Comparison of ENCODE assay signal across 8 cellular contexts in genomic region chr14:35534130-35534883, GRCh38. TPM values are rescaled to one million over a fixed set of nuclear protein-coding genes. Genes with fewer than 3 reads are reported as not detected.
DNase-seq lines count a peak whose midpoint lies in the region; ATAC-seq and TF ChIP-seq lines count a peak whose summit lies in the region.

Gene INSM2, plus strand, starts transcription at chr14:35534164. Its CDS starts 89 bp downstream, at chr14:35534253.

- peak; percentile 13 for ATAC-seq in GM18517 (IDR thresholded peaks at IDR 0.05; ENCODE audit: unreplicated experiment)
- peak; percentile 25 for ATAC-seq in HG03354 (IDR thresholded peaks at IDR 0.05; ENCODE audit: poor library complexity, severe bottlenecking, unreplicated experiment)

- peak within 1 kb of the TSS; percentile 94 for H3K27ac ChIP-seq in WERI-Rb-1
- no peak within 1 kb of the TSS for H3K27ac ChIP-seq in esophagus squamous epithelium

- CTCF ChIA-PET in AG04449 (lab: Yijun Ruan, JAX), result interaction anchor here (1.1 to 1.6 kb wide), 2 partner anchors 153 to 284 kb away, joined by 4 read pairs; no protein-coding TSS in a partner anchor

- H3K4me3 ChIP-seq in AG04449 (ENCODE audit: low read depth, low read length) (peak within 1 kb of the TSS; percentile 65), WERI-Rb-1 (ENCODE audit: low read depth, low read length) (peak within 1 kb of the TSS; percentile 92), esophagus squamous epithelium (peak within 1 kb of the TSS; percentile 41 to 77 (median 56)), neuron (ENCODE audit: low read length) (peak within 1 kb of the TSS; percentile 56)

- intact Hi-C loops in esophagus squamous epithelium (cut with DNase I), result no loop called here

- peaks cover 52% of the 10 kb centered on the region for H3K36me3 ChIP-seq in WERI-Rb-1
- H3K36me3 ChIP-seq in esophagus squamous epithelium, result peaks cover 0 to 14% (median 0%) of the 10 kb centered on the region in 3 donors
- no peaks in the 10 kb centered on the region for H3K36me3 ChIP-seq in neuron (ENCODE audit: insufficient read depth, low read length)

- TF ChIP-seq CTCF in AG04449 (IDR thresholded peaks at IDR 0.05; ENCODE audit: insufficient read depth, low read length, missing control alignments) (no peak), WERI-Rb-1 (IDR thresholded peaks at IDR 0.05; ENCODE audit: low read depth, low read length) (peak; percentile 56), esophagus squamous epithelium (IDR thresholded peaks at IDR 0.05) (no peak)

- 0% methylated on average over 14 of the region's 85 CpGs; no CpG with 5 or more reads in 1 of the 2 donors for WGBS in esophagus squamous epithelium, 2 donors

- H3K9me3 ChIP-seq in WERI-Rb-1 (ENCODE audit: severe bottlenecking) (no peaks in the 10 kb centered on the region), esophagus squamous epithelium (no peaks in the 10 kb centered on the region), neuron (ENCODE audit: low read length) (no peaks in the 10 kb centered on the region)

- H3K4me1 ChIP-seq in esophagus squamous epithelium (peaks cover 26 to 33% (median 27%) of the 10 kb centered on the region in 3 donors), neuron (ENCODE audit: insufficient read depth, low read length) (peaks cover 11% of the 10 kb centered on the region)

- TF ChIP-seq POLR2A in esophagus squamous epithelium (IDR thresholded peaks at IDR 0.05), result no peak

- DNase-seq in AG04449 (ENCODE audit: low read depth, low spot score), result no peak
- no peak for DNase-seq in WERI-Rb-1
- no peak for DNase-seq in esophagus squamous epithelium (lab: John Stamatoyannopoulos, UW)
- no peak for DNase-seq in cerebellum (ENCODE audit: low spot score)
- no peak for DNase-seq in HT-29 (ENCODE audit: low spot score)

- POLR2A ChIA-PET in AG04449 (lab: Yijun Ruan, JAX), result no interaction called here

- no peaks in the 10 kb centered on the region for H3K27me3 ChIP-seq in WERI-Rb-1 (ENCODE audit: insufficient read depth, low read depth, severe bottlenecking)
- peaks cover 4 to 74% (median 28%) of the 10 kb centered on the region in 4 donors for H3K27me3 ChIP-seq in esophagus squamous epithelium
- H3K27me3 ChIP-seq in neuron (ENCODE audit: insufficient read depth, low read length), result peaks cover 63% of the 10 kb centered on the region

- peak within 1 kb of the TSS; percentile 64 for H2AFZ ChIP-seq in neuron (ENCODE audit: low read depth, low read length)

RNA-seq across cellular contexts. Expression of gene INSM2, which starts in this region (rescaled TPM):
- total RNA-seq in esophagus squamous epithelium (not detected), cerebellum (9.6 TPM)
- total RNA-seq in HT-29 (2014; rRNA removed; shearing (Covaris generic)), result 0.08 TPM in 1 of 2 replicates, not detected in the other
